ENCODE assay signal across 8 cellular contexts in genomic region chr10:80202530-80202929, GRCh38. TPM values are rescaled to one million over a fixed set of nuclear protein-coding genes. Genes with fewer than 3 reads are reported as not detected.
DNase-seq lines count a peak whose midpoint lies in the region; ATAC-seq, FAIRE-seq and TF ChIP-seq lines count a peak whose summit lies in the region.
"Not testable (repeated sequence)": the region's sequence is repeated elsewhere in the genome, so short reads cannot be mapped to it uniquely, and the experiment has no call there.

No MANE protein-coding gene starts in this region.

- H3K79me1 ChIP-seq in trophoblast cell (ENCODE audit: low read length), result peaks cover 22% of the 10 kb centered on the region

- TF ChIP-seq POLR2A in GM12878 (IDR thresholded peaks at IDR 0.05; ENCODE audit: low read depth, low read length), result not testable (repeated sequence)

- not testable (repeated sequence) for H3K9me3 Mint-ChIP-seq in CD4-positive, alpha-beta T cell; activated CD8-positive, alpha-beta memory T cell treated with anti-CD3 and anti-CD28 coated beads, Interleukin-2, amount 10 ng/mL, durations not matched to agents 7 days and 5 days (ENCODE audit: low read depth)

- H3K27me3 Mint-ChIP-seq in CD4-positive, alpha-beta T cell; activated CD8-positive, alpha-beta memory T cell treated with anti-CD3 and anti-CD28 coated beads, Interleukin-2, amount 10 ng/mL, durations not matched to agents 7 days and 5 days: not testable (repeated sequence)

- peaks cover 12% of the 10 kb centered on the region; the same call in 1 of the 2 replicates for H4K20me1 ChIP-seq in OCI-LY7 (ENCODE audit: insufficient read depth, low read length)
- H4K20me1 ChIP-seq in GM12878 (ENCODE audit: control insufficient read depth, insufficient read depth), result not testable (repeated sequence)

- H3K27me3 ChIP-seq in CD4-positive, alpha-beta T cell (ENCODE audit: control insufficient read depth, insufficient read depth, low read length); GM12878 (replicated peaks in 1 of 2; ENCODE audit: control insufficient read depth in 2 of 2, insufficient read depth in 2 of 2, low read length in 1 of 2); lower lobe of right lung (ENCODE audit: low read depth); trophoblast cell (ENCODE audit: insufficient read depth, low read length); tibial artery: not testable (repeated sequence)

- H3K4me1 ChIP-seq in OCI-LY7 (ENCODE audit: insufficient read depth, low read length, poor library complexity, severe bottlenecking), result peaks cover 70% of the 10 kb centered on the region
- peaks cover 12% of the 10 kb centered on the region for H3K4me1 ChIP-seq in GM12878 (ENCODE audit: control insufficient read depth, insufficient read depth, low read length)
- peaks cover 80% of the 10 kb centered on the region for H3K4me1 ChIP-seq in lower lobe of right lung
- H3K4me1 ChIP-seq in trophoblast cell (ENCODE audit: control insufficient read depth in 1 of 2, insufficient read depth in 2 of 2, low read length in 2 of 2), result peaks cover 14 to 34% of the 10 kb centered on the region in 2 experiments
- peaks cover under 1 to 88% (median 76%) of the 10 kb centered on the region in 4 donors for H3K4me1 ChIP-seq in tibial artery

- H3K9ac ChIP-seq in GM12878 (ENCODE audit: control insufficient read depth, insufficient read depth, low read length); trophoblast cell (ENCODE audit: low read length): not testable (repeated sequence)

- intact Hi-C loops in CD4-positive, alpha-beta T cell (cut with DNase I, micrococcal nuclease), result loop anchor here (2.0 to 10.0 kb wide), 5 partner anchors 60 to 758 kb away; partner anchors contain the start of genes TMEM254 (in 1 of the 2) and ZCCHC24 (in 1 of the 2)
- intact Hi-C loops in OCI-LY7 (cut with micrococcal nuclease; ENCODE audit: unreplicated experiment), result loop anchor here (5.0 to 10.0 kb wide), 2 partner anchors 255 to 958 kb away; no protein-coding TSS in a partner anchor
- intact Hi-C loops in GM12878 (cut with micrococcal nuclease; ENCODE audit: unreplicated experiment), result not testable (repeated sequence)
- intact Hi-C loops in lower lobe of right lung (cut with DNase I), result loop anchor here (10.0 kb wide), 1 partner anchor 58 kb away; no protein-coding TSS in a partner anchor
- intact Hi-C loops in tibial artery (cut with DNase I; ENCODE audit: low total_unique reads), result loop anchor here (2.0 kb wide), 1 partner anchor 44 kb away; no protein-coding TSS in a partner anchor

- H4K8ac ChIP-seq in trophoblast cell (ENCODE audit: low read depth, low read length), result not testable (repeated sequence)

- H3K36me3 ChIP-seq in OCI-LY7 (ENCODE audit: insufficient read depth, low read length); GM12878 (ENCODE audit: control insufficient read depth in 2 of 2, insufficient read depth in 2 of 2, low read length in 1 of 2); lower lobe of right lung; trophoblast cell (ENCODE audit: control insufficient read depth in 1 of 2, insufficient read depth in 2 of 2, low read length in 2 of 2); tibial artery: not testable (repeated sequence)

- not testable (repeated sequence) for H2BK12ac ChIP-seq in trophoblast cell (ENCODE audit: low read length)

- not testable (repeated sequence) for TF ChIP-seq RAD21 in GM12878 (IDR thresholded peaks at IDR 0.05; ENCODE audit: insufficient read depth, low read depth, low read length)

- CTCF ChIA-PET in CD4-positive, alpha-beta T cell (lab: Charles Lee), result interaction anchor here (1.3 to 2.4 kb wide), 3 partner anchors 15 to 59 kb away, joined by 4 to 15 read pairs (median 14); no protein-coding TSS in a partner anchor
- CTCF ChIA-PET in OCI-LY7 (lab: Charles Lee; ENCODE audit: unreplicated experiment) (interaction anchor here (2.2 kb wide), 1 partner anchor 15 kb away, joined by 15 read pairs; no protein-coding TSS in a partner anchor), GM12878 (lab: Yijun Ruan, JAX) (interaction anchor here (0.8 to 3.7 kb wide), 4 partner anchors 14 to 24 kb away, joined by 4 to 23 read pairs (median 12); no protein-coding TSS in a partner anchor)
- CTCF ChIA-PET in activated CD8-positive, alpha-beta memory T cell treated with anti-CD3 and anti-CD28 coated beads, Interleukin-2, amount 10 ng/mL, durations not matched to agents 7 days and 5 days (lab: Charles Lee), result interaction anchor here (0.8 to 3.1 kb wide), 5 partner anchors 8 to 59 kb away, joined by 3 to 14 read pairs (median 6); no protein-coding TSS in a partner anchor

- H3K4me2 ChIP-seq in OCI-LY7 (ENCODE audit: low read length), result peak overlapping the region; percentile 99
- H3K4me2 ChIP-seq in GM12878 (ENCODE audit: control insufficient read depth, insufficient read depth), result peak overlapping the region; percentile 81
- H3K4me2 ChIP-seq in trophoblast cell (ENCODE audit: low read length), result not testable (repeated sequence)

- POLR2A ChIA-PET in CD4-positive, alpha-beta T cell (lab: Charles Lee), result interaction anchor here (6.5 kb wide), 1 partner anchor 14 kb away, joined by 218 read pairs; no protein-coding TSS in a partner anchor
- POLR2A ChIA-PET in OCI-LY7 (lab: Charles Lee), result interaction anchor here (4.2 kb wide), 1 partner anchor 15 kb away, joined by 36 read pairs; no protein-coding TSS in a partner anchor
- POLR2A ChIA-PET in GM12878 (lab: Charles Lee), result interaction anchor here (0.7 to 2.7 kb wide), 3 partner anchors 11 to 15 kb away, joined by 4 to 18 read pairs (median 5); no protein-coding TSS in a partner anchor

- not testable (repeated sequence) for H3K18ac ChIP-seq in trophoblast cell (ENCODE audit: low read length)

- not testable (repeated sequence) for H3K9me2 ChIP-seq in OCI-LY7 (ENCODE audit: insufficient read depth, low read length)

- not testable (repeated sequence) for H4K12ac ChIP-seq in trophoblast cell (ENCODE audit: low read depth, low read length)

- WGBS in GM12878 (ENCODE audit: insufficient coverage, insufficient replicate concordance, low lambda C conversion rate, missing lambda C conversion rate), result 74% methylated on average over 6 of the region's 6 CpGs
- WGBS in trophoblast cell (ENCODE audit: extremely low coverage, insufficient coverage, insufficient read length), result no CpG with 5 or more reads among the region's 6 CpGs

- ATAC-seq in CD4-positive, alpha-beta T cell (ENCODE audit: poor library complexity); activated CD8-positive, alpha-beta memory T cell treated with anti-CD3 and anti-CD28 coated beads, Interleukin-2, amount 10 ng/mL, durations not matched to agents 7 days and 5 days; GM12878; lower lobe of right lung: not testable (repeated sequence)

- peak overlapping the region; percentile 86 for H3K4me3 Mint-ChIP-seq in CD4-positive, alpha-beta T cell
- H3K4me3 Mint-ChIP-seq in activated CD8-positive, alpha-beta memory T cell treated with anti-CD3 and anti-CD28 coated beads, Interleukin-2, amount 10 ng/mL, durations not matched to agents 7 days and 5 days, result peak overlapping the region; percentile 97

- not testable (repeated sequence) for FAIRE-seq in GM12878 (lab: Jason Lieb, UNC)

- not testable (repeated sequence) for H3K9me3 ChIP-seq in CD4-positive, alpha-beta T cell (ENCODE audit: control insufficient read depth, low read length); OCI-LY7 (ENCODE audit: low read length); GM12878 (replicated peaks; ENCODE audit: control insufficient read depth, insufficient read depth, low read length); lower lobe of right lung; trophoblast cell (ENCODE audit: insufficient read depth, low read depth, low read length); tibial artery

- not testable (repeated sequence) for H4K91ac ChIP-seq in trophoblast cell (ENCODE audit: low read depth, low read length)

- peaks cover 72% of the 10 kb centered on the region for H3K4me1 Mint-ChIP-seq in CD4-positive, alpha-beta T cell (ENCODE audit: low read depth)
- H3K4me1 Mint-ChIP-seq in activated CD8-positive, alpha-beta memory T cell treated with anti-CD3 and anti-CD28 coated beads, Interleukin-2, amount 10 ng/mL, durations not matched to agents 7 days and 5 days, result peaks cover 63% of the 10 kb centered on the region

- not testable (repeated sequence) for H2AK5ac ChIP-seq in trophoblast cell (ENCODE audit: low read length)

- H2BK120ac ChIP-seq in trophoblast cell (ENCODE audit: insufficient read depth, low read length, poor library complexity), result not testable (repeated sequence)

- in situ Hi-C loops in GM12878 (cut with MboI), result not testable (repeated sequence)

- TF ChIP-seq CTCF in CD4-positive, alpha-beta T cell (IDR thresholded peaks at IDR 0.05); OCI-LY7 (conservative IDR thresholded peaks at IDR 0.05; ENCODE audit: low read length); GM12878 (IDR thresholded peaks at IDR 0.05 in 2 of 3, conservative IDR thresholded peaks at IDR 0.05 in 1 of 3; ENCODE audit: control insufficient read depth in 2 of 3, extremely low read depth in 1 of 3, insufficient read depth in 1 of 3, low read depth in 3 of 3, low read length in 3 of 3); lower lobe of right lung (IDR thresholded peaks at IDR 0.05); tibial artery (IDR thresholded peaks at IDR 0.05): not testable (repeated sequence)

- H3K4me3 ChIP-seq in OCI-LY7 (ENCODE audit: low read depth, low read length, poor library complexity, severe bottlenecking) (peak overlapping the region; percentile 80), GM12878 (peak overlapping the region; percentile 68; the same call in 1 of the 2 replicates), lower lobe of right lung (peak overlapping the region; percentile 71)
- H3K4me3 ChIP-seq in trophoblast cell (ENCODE audit: low read depth, low read length); tibial artery: not testable (repeated sequence)

- H3K4ac ChIP-seq in trophoblast cell (ENCODE audit: low read depth, low read length), result peak overlapping the region; percentile 80

- H3K79me2 ChIP-seq in OCI-LY7 (ENCODE audit: insufficient read depth, low read depth, low read length), result peaks cover 77% of the 10 kb centered on the region
- peaks cover 65% of the 10 kb centered on the region for H3K79me2 ChIP-seq in GM12878 (ENCODE audit: control insufficient read depth, insufficient read depth, low read length)
- peaks cover 38% of the 10 kb centered on the region for H3K79me2 ChIP-seq in trophoblast cell (ENCODE audit: control insufficient read depth, insufficient read depth, low read length, poor library complexity)

- not testable (repeated sequence) for H3K14ac ChIP-seq in trophoblast cell (ENCODE audit: low read length)

- not testable (repeated sequence) for DNase-seq in CD4-positive, alpha-beta T cell; OCI-LY7 (ENCODE audit: low spot score); activated CD8-positive, alpha-beta memory T cell treated with anti-CD3 and anti-CD28 coated beads, Interleukin-2, amount 10 ng/mL, durations not matched to agents 7 days and 5 days; GM12878 (ENCODE audit: low read depth, low spot score); epithelial cell of prostate (ENCODE audit: low read depth, low spot score); lower lobe of right lung; trophoblast cell; tibial artery

- not testable (repeated sequence) for H2BK5ac ChIP-seq in trophoblast cell (ENCODE audit: low read depth, low read length, poor library complexity)

- H2AFZ ChIP-seq in OCI-LY7 (ENCODE audit: low read length); GM12878 (ENCODE audit: control insufficient read depth, low read depth, low read length); trophoblast cell (ENCODE audit: insufficient read depth, low read length, poor library complexity): not testable (repeated sequence)

- H3K27ac Mint-ChIP-seq in CD4-positive, alpha-beta T cell, result peak overlapping the region; percentile 76
- peak overlapping the region; percentile 83 for H3K27ac Mint-ChIP-seq in activated CD8-positive, alpha-beta memory T cell treated with anti-CD3 and anti-CD28 coated beads, Interleukin-2, amount 10 ng/mL, durations not matched to agents 7 days and 5 days

- H3K23ac ChIP-seq in trophoblast cell (ENCODE audit: low read length), result not testable (repeated sequence)

- not testable (repeated sequence) for TF ChIP-seq EP300 in GM12878 (IDR thresholded peaks at IDR 0.05; ENCODE audit: borderline replicate concordance in 1 of 2, control insufficient read depth in 1 of 2, low read depth in 2 of 2, low read length in 2 of 2)

- H3K27ac ChIP-seq in CD4-positive, alpha-beta T cell (ENCODE audit: low read depth, low read length); OCI-LY7 (ENCODE audit: low read depth, low read length, poor library complexity, severe bottlenecking); GM12878 (ENCODE audit: control insufficient read depth, insufficient read depth); trophoblast cell (ENCODE audit: low read depth, low read length): not testable (repeated sequence)
- peak overlapping the region; percentile 98 for H3K27ac ChIP-seq in epithelial cell of prostate
- H3K27ac ChIP-seq in lower lobe of right lung, result peak overlapping the region; percentile 99
- H3K27ac ChIP-seq in tibial artery, result peak overlapping the region; percentile 94 to 98

- RAD21 ChIA-PET in GM12878 (lab: Charles Lee; ENCODE audit: unreplicated experiment), result interaction anchor here (0.7 to 4.9 kb wide), 6 partner anchors 14 to 271 kb away, joined by 3 to 59 read pairs (median 8); no protein-coding TSS in a partner anchor

- H3K36me3 Mint-ChIP-seq in CD4-positive, alpha-beta T cell (ENCODE audit: low read depth), result peaks cover 31% of the 10 kb centered on the region
- peaks cover 36% of the 10 kb centered on the region for H3K36me3 Mint-ChIP-seq in activated CD8-positive, alpha-beta memory T cell treated with anti-CD3 and anti-CD28 coated beads, Interleukin-2, amount 10 ng/mL, durations not matched to agents 7 days and 5 days

- SMC1A ChIA-PET in GM12878 (lab: Charles Lee; ENCODE audit: uncharacterized antibody, unreplicated experiment), result interaction anchor here (0.8 to 4.4 kb wide), 4 partner anchors 15 to 59 kb away, joined by 4 to 29 read pairs (median 5); no protein-coding TSS in a partner anchor

- BruUV-seq in OCI-LY7 (replicated peaks; lab: Mats Ljungman, UMichigan); GM12878 (replicated peaks; lab: Mats Ljungman, UMichigan): not testable (repeated sequence)

RNA-seq across cellular contexts. Expression of gene ANXA11, which starts 2.8 kb away (rescaled TPM):
- 100 to 1,000 TPM; 153 to 159 TPM for total RNA-seq in CD4-positive, alpha-beta T cell
- 87.8 and 93.9 TPM in 2 replicates for total RNA-seq in OCI-LY7 (2014; rRNA removed; shearing (Covaris generic))
- total RNA-seq in OCI-LY7 (2022) (164 and 199 TPM in 2 replicates), GM12878 (2014; rRNA removed) (53.1 and 64.8 TPM in 2 replicates), GM12878 (2014; rRNA removed; fragmentation: Illumina TruSeq; extraction: Trizol) (66.4 and 70.7 TPM in 2 replicates), GM12878 (2021) (100 and 104 TPM in 2 replicates), lower lobe of right lung (306 TPM)
- 100 to 1,000 TPM; 251 to 288 TPM for total RNA-seq in activated CD8-positive, alpha-beta memory T cell treated with anti-CD3 and anti-CD28 coated beads, Interleukin-2, amount 10 ng/mL, durations not matched to agents 7 days and 5 days
- total RNA-seq in GM12878 (2013; cell fraction: nucleolus; rRNA removed), result 88.9 and 92.3 TPM in 2 replicates
- polyA plus RNA-seq in GM12878 (2011; ENCODE audit: low read depth), result 161 TPM
- polyA plus RNA-seq in GM12878 (2011; rRNA removed) (126 and 129 TPM in 2 replicates), GM12878 (2014; fragmentation: Illumina TruSeq; extraction: Trizol) (94.2 and 117 TPM in 2 replicates), GM12878 (2014; fragmentation: Nextera tagmentation; extraction: Ambion mirVana) (10 to 100 TPM; 25.0 to 67.7 TPM), GM12878 (2014; rRNA removed) (57.0 and 61.4 TPM in 2 replicates), GM12878 (2016; fragmentation: Nextera tagmentation; extraction: Ambion mirVana) (10 to 100 TPM; 73.7 to 80.5 TPM)
- polyA plus RNA-seq in GM12878 (2011; cell fraction: cytosol; rRNA removed), result 98.8 and 103 TPM in 2 replicates
- polyA plus RNA-seq in GM12878 (2011; cell fraction: nucleus; rRNA removed), result 71.7 and 72.2 TPM in 2 replicates
- polyA plus RNA-seq in GM12878 (2012), result 186 and 310 TPM in 2 replicates
- 75.3 and 100 TPM in 2 replicates for polyA minus RNA-seq in GM12878 (2011; rRNA and poly(A)+ RNA removed)
- polyA minus RNA-seq in GM12878 (2011; cell fraction: cytosol; rRNA and poly(A)+ RNA removed), result 46.5 and 59.4 TPM in 2 replicates
- polyA minus RNA-seq in GM12878 (2011; cell fraction: nucleus; rRNA and poly(A)+ RNA removed), result 26.7 and 47.8 TPM in 2 replicates
- polyA plus RNA-seq in trophoblast cell (2013), result 460 and 504 TPM in 2 replicates
